Comparison of ENCODE assay signal across 26 cellular contexts in genomic region chr13:65746522-65746921, GRCh38.
"Had no signal": no experiment of that assay in that cellular context is flagged by ENCODE, and none has a peak within 500 bp of the region (broad histone marks: within the 10 kb centered on the region; RNA-seq: fewer than 3 reads in every experiment).

No MANE protein-coding gene starts in this region.

- H3K9me3 ChIP-seq: neutrophil, ovary, psoas muscle, right lobe of liver, thoracic aorta, thyroid gland, tibial nerve, vagina had no signal

- H3K4me1 ChIP-seq: parathyroid adenoma, psoas muscle, right lobe of liver, sigmoid colon, stomach, thyroid gland, upper lobe of left lung, vagina had no signal

- H3K27me3 ChIP-seq: neutrophil, ovary, right lobe of liver, sigmoid colon, stomach, thyroid gland, tibial nerve, upper lobe of left lung, vagina had no signal

- H2AFZ ChIP-seq: parathyroid adenoma had no signal

- H3K36me3 ChIP-seq: neutrophil, ovary, right lobe of liver, sigmoid colon, stomach, thoracic aorta, thyroid gland, tibial nerve, upper lobe of left lung, vagina had no signal

- H3K9ac ChIP-seq: parathyroid adenoma had no signal

- H3K79me2 ChIP-seq: parathyroid adenoma had no signal

- H3K27ac ChIP-seq: neutrophil, ovary, parathyroid adenoma, psoas muscle, right lobe of liver, sigmoid colon, stomach, thoracic aorta, thyroid gland, tibial nerve, upper lobe of left lung, vagina had no signal

- DNase-seq: nephron progenitor cell; nucleus accumbens; ovary; posterior cingulate gyrus; psoas muscle; right cardiac atrium; right lobe of liver; sigmoid colon; small intestine; stimulated activated CD4-positive, alpha-beta T cell treated with anti-CD3 and anti-CD28 coated beads, Interleukin-15, amount 100 ng/mL, for 24 hours; stimulated activated CD4-positive, alpha-beta T cell treated with anti-CD3 and anti-CD28 coated beads, Interleukin-2, amount 100 ng/mL, for 24 hours; stimulated activated CD4-positive, alpha-beta T cell treated with anti-CD3 and anti-CD28 coated beads, Interleukin-2, amount 100 ng/mL, for 48 hours; stimulated activated CD4-positive, alpha-beta T cell treated with anti-CD3 and anti-CD28 coated beads, Interleukin-4, amount 100 ng/mL, for 24 hours; stimulated activated naive B cell treated with anti-CD40 and anti-IgM and Interleukin-4, amounts not matched to agents 10 μg/mL and 1 μg/mL and 100 μg/mL, for 72 hours; stimulated activated naive CD4-positive, alpha-beta T cell treated with Interleukin-2 at 50 U/mL for 16 hours; stomach; thyroid gland; trophoblast cell; upper lobe of left lung had no signal

- ATAC-seq: natural killer cell treated with Interleukin-12 subunit alpha and Interleukin-12 subunit beta and Interleukin-15 and Interleukin-18, amount 100 ng/mL, for 72 hours; psoas muscle; right cardiac atrium; right lobe of liver; stimulated activated effector memory CD8-positive, alpha-beta T cell treated with anti-CD3 and anti-CD28 coated beads, Interleukin-12 subunit alpha, Interleukin-12 subunit beta, amount 100 ng/mL, for 72 hours; stimulated activated naive B cell treated with anti-CD40 and anti-IgM and Interleukin-4, amounts not matched to agents 10 μg/mL and 1 μg/mL and 100 μg/mL, for 72 hours had no signal

- H3K4me3 ChIP-seq: ovary, psoas muscle, right lobe of liver, sigmoid colon, stomach, thoracic aorta, thyroid gland, tibial nerve, upper lobe of left lung, vagina had no signal
